Comparison of ENCODE assay signal across 15 cellular contexts in genomic region chr10:22635650-22636049, GRCh38.
DNase-seq lines count a peak whose midpoint lies in the region; ATAC-seq lines count a peak whose summit lies in the region.
"Had no signal": no experiment of that assay in that cellular context is flagged by ENCODE, and none has a peak within 500 bp of the region (broad histone marks: within the 10 kb centered on the region; RNA-seq: fewer than 3 reads in every experiment).

No MANE protein-coding gene starts in this region.

- peaks cover 9% of the 10 kb centered on the region for H3K9me3 Mint-ChIP-seq in activated T-cell treated with anti-CD3 and anti-CD28 coated beads, Interleukin-2, amount 50 U/mL, for 24 hours
- H3K9me3 Mint-ChIP-seq in stimulated activated naive CD8-positive, alpha-beta T cell treated with anti-CD3 and anti-CD28 coated beads, Interleukin-15, amount 100 ng/mL, for 72 hours = peaks cover 7 to 9% of the 10 kb centered on the region in 2 donors

- peaks cover 65% of the 10 kb centered on the region for H3K36me3 Mint-ChIP-seq in activated T-cell treated with anti-CD3 and anti-CD28 coated beads, Interleukin-2, amount 50 U/mL, for 24 hours (ENCODE audit: low read depth)

- H3K27ac Mint-ChIP-seq in activated T-cell treated with anti-CD3 and anti-CD28 coated beads, Interleukin-2, amount 50 U/mL, for 24 hours = peak overlapping the region; percentile 87
- H3K27ac Mint-ChIP-seq in stimulated activated naive CD8-positive, alpha-beta T cell treated with anti-CD3 and anti-CD28 coated beads, Interleukin-15, amount 100 ng/mL, for 72 hours = peak overlapping the region; percentile 72 to 94

- ATAC-seq in HG02885 (IDR thresholded peaks at IDR 0.05; ENCODE audit: poor library complexity, unreplicated experiment) (peak; percentile 35), HG03095 (IDR thresholded peaks at IDR 0.05; ENCODE audit: unreplicated experiment) (no peak)
- no peak for ATAC-seq in stimulated activated naive CD8-positive, alpha-beta T cell treated with anti-CD3 and anti-CD28 coated beads, Interleukin-15, amount 100 ng/mL, for 72 hours
- ATAC-seq: K562 had no signal

- no peaks in the 10 kb centered on the region for H3K27me3 Mint-ChIP-seq in activated T-cell treated with anti-CD3 and anti-CD28 coated beads, Interleukin-2, amount 50 U/mL, for 24 hours
- H3K27me3 Mint-ChIP-seq in stimulated activated naive CD8-positive, alpha-beta T cell treated with anti-CD3 and anti-CD28 coated beads, Interleukin-15, amount 100 ng/mL, for 72 hours = no peaks in the 10 kb centered on the region

- H3K4me1 Mint-ChIP-seq in activated T-cell treated with anti-CD3 and anti-CD28 coated beads, Interleukin-2, amount 50 U/mL, for 24 hours (ENCODE audit: low read depth) = peaks cover 94% of the 10 kb centered on the region
- H3K4me1 Mint-ChIP-seq in stimulated activated naive CD8-positive, alpha-beta T cell treated with anti-CD3 and anti-CD28 coated beads, Interleukin-15, amount 100 ng/mL, for 72 hours = peaks cover 91% of the 10 kb centered on the region

- no peak for DNase-seq in activated T-cell treated with anti-CD3 and anti-CD28 coated beads, Interleukin-2, amount 50 U/mL, for 24 hours
- no peak for DNase-seq in activated T-cell treated with anti-CD3 and anti-CD28 coated beads, Interleukin-2, amount 50 U/mL, for 48 hours
- DNase-seq in stimulated activated naive CD8-positive, alpha-beta T cell treated with anti-CD3 and anti-CD28 coated beads, Interleukin-15, amount 100 ng/mL, for 72 hours = no peak
- no peak for DNase-seq in activated CD4-positive, CD25-positive, alpha-beta regulatory T cell treated with anti-CD3 and anti-CD28 coated beads, Interleukin-2, amount 50 U/mL, for 72 hours
- DNase-seq in NCI-H2081 treated with DMSO at 0.1 percent for 48 hours (lab: John Stamatoyannopoulos, UW) = no peak
- DNase-seq: activated CD4-positive, CD25-positive, alpha-beta regulatory T cell; foreskin melanocyte; mesendoderm; NCI-H146; NCI-H446 treated with DMSO at 0.1 percent for 48 hours; OCI-M1 had no signal

- H3K27ac ChIP-seq in angular gyrus (ENCODE audit: low read depth, low read length) = peak overlapping the region; percentile 1

- H3K4me3 Mint-ChIP-seq in activated T-cell treated with anti-CD3 and anti-CD28 coated beads, Interleukin-2, amount 50 U/mL, for 24 hours = no peak overlapping the region
- H3K4me3 Mint-ChIP-seq in stimulated activated naive CD8-positive, alpha-beta T cell treated with anti-CD3 and anti-CD28 coated beads, Interleukin-15, amount 100 ng/mL, for 72 hours = peak overlapping the region; percentile 49 to 54
